ENCODE assay signal across 29 cellular contexts in the genomic region with DNA sequence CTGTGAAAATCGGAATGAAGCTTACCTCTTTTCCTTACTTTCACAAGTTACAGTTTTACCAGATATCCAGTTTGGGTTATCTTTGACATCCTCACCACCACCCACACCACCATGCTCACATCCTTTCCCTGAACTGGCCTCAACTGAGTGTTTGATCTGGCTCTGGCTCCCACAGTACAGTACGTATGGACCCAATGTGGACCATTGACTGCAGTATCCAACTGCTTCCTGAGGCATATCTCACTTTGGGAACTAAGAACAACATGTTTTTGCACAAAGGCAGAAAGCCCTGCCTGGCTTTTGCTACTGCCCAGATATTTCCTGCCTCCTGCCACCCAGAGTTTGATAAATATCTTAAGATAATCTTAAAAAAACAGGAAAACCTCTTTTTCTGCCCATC.
"Had no signal": no experiment of that assay in that cellular context is flagged by ENCODE, and none has a peak within 500 bp of the region (broad histone marks: within the 10 kb centered on the region; RNA-seq: fewer than 3 reads in every experiment).

No MANE protein-coding gene starts in this region.

- FAIRE-seq: astrocyte, pancreas, small intestine had no signal

- H3K4me1 ChIP-seq: esophagus muscularis mucosa, foreskin keratinocyte, heart right ventricle, left ventricle myocardium inferior, pancreas, psoas muscle, sigmoid colon, vagina had no signal

- H3K27me3 ChIP-seq: brain microvascular endothelial cell, esophagus muscularis mucosa, foreskin keratinocyte, heart right ventricle, pancreas, sigmoid colon, vagina had no signal

- DNase-seq: activated CD4-positive, alpha-beta T cell treated with anti-CD3 and anti-CD28 coated beads for 48 hours; activated CD4-positive, alpha-beta T cell treated with anti-CD3 and anti-CD28 coated beads, Interleukin-2, amount 50 U/mL, for 48 hours; activated CD8-positive, alpha-beta memory T cell treated with anti-CD3 and anti-CD28 coated beads, Interleukin-2, amount 50 U/mL, for 4 hours; activated gamma-delta T cell; activated naive CD4-positive, alpha-beta T cell treated with anti-CD3 and anti-CD28 coated beads, Interleukin-2, amount 10 ng/mL, durations not matched to agents 7 days and 5 days; activated naive CD8-positive, alpha-beta T cell treated with anti-CD3 and anti-CD28 coated beads, Interleukin-2, amount 10 ng/mL, durations not matched to agents 7 days and 5 days; activated T-cell treated with anti-CD3 and anti-CD28 coated beads, Interleukin-2, amount 50 U/mL, for 24 hours; brain microvascular endothelial cell; caudate nucleus; cortex of kidney; heart right ventricle; left ventricle myocardium inferior; naive B cell; nucleus accumbens; pancreas; psoas muscle; sigmoid colon; small intestine; stimulated activated CD4-positive, alpha-beta T cell treated with anti-CD3 and anti-CD28 coated beads, Interleukin-4, amount 100 ng/mL, for 4 hours; stimulated activated CD8-positive, alpha-beta memory T cell treated with anti-CD3 and anti-CD28 coated beads, Interleukin-4, amount 100 ng/mL, for 48 hours; stimulated activated naive CD8-positive, alpha-beta T cell treated with anti-CD3 and anti-CD28 coated beads, Interleukin-15, amount 100 ng/mL, for 72 hours; substantia nigra; WERI-Rb-1 had no signal

- ATAC-seq: activated CD4-positive, CD25-positive, alpha-beta regulatory T cell treated with anti-CD3 and anti-CD28 coated beads, Interleukin-2, amount 50 U/mL, for 24 hours; heart right ventricle; pancreas; psoas muscle; stimulated activated memory B cell treated with anti-CD40 and anti-IgM and Interleukin-4, amounts not matched to agents 10 μg/mL and 1 μg/mL and 100 μg/mL, for 72 hours; stimulated activated naive CD8-positive, alpha-beta T cell treated with anti-CD3 and anti-CD28 coated beads, Interleukin-15, amount 100 ng/mL, for 72 hours had no signal

- H3K27ac ChIP-seq: brain microvascular endothelial cell, esophagus muscularis mucosa, foreskin keratinocyte, heart right ventricle, left ventricle myocardium inferior, pancreas, psoas muscle, sigmoid colon, vagina, WERI-Rb-1 had no signal

- H3K4me3 ChIP-seq: esophagus muscularis mucosa, heart right ventricle, left ventricle myocardium inferior, pancreas, psoas muscle, sigmoid colon, vagina had no signal

- H3K9me3 ChIP-seq: esophagus muscularis mucosa, left ventricle myocardium inferior, pancreas, psoas muscle, sigmoid colon, vagina had no signal

- H3K36me3 ChIP-seq: brain microvascular endothelial cell, esophagus muscularis mucosa, heart right ventricle, left ventricle myocardium inferior, pancreas, sigmoid colon, vagina, WERI-Rb-1 had no signal
